Comparison of ENCODE assay signal across 10 cellular contexts in genomic region chr11:5550440-5551095, GRCh38. TPM values are rescaled to one million over a fixed set of nuclear protein-coding genes. Genes with fewer than 3 reads are reported as not detected.
DNase-seq lines count a peak whose midpoint lies in the region; FAIRE-seq and TF ChIP-seq lines count a peak whose summit lies in the region.
"Had no signal": no experiment of that assay in that cellular context is flagged by ENCODE, and none has a peak within 500 bp of the region (broad histone marks: within the 10 kb centered on the region; RNA-seq: fewer than 3 reads in every experiment).

No MANE protein-coding gene starts in this region.

- no peak for TF ChIP-seq CTCF in foreskin fibroblast (IDR thresholded peaks at IDR 0.05; ENCODE audit: low read depth, low read length)
- TF ChIP-seq CTCF in D721Med (IDR thresholded peaks at IDR 0.05; ENCODE audit: insufficient read depth, missing control alignments): no peak

- peak; percentile 10 for DNase-seq in GM04504 (ENCODE audit: low read depth)
- peak; percentile 73 for DNase-seq in HCEC 1CT
- DNase-seq in LHCN-M2 (ENCODE audit: low read depth): peak; percentile 76
- DNase-seq in foreskin fibroblast: peak; percentile 46 to 79
- no peak for DNase-seq in HEK293T (ENCODE audit: extremely low spot score)
- no peak for DNase-seq in D721Med (ENCODE audit: insufficient read length, low spot score)
- no peak for DNase-seq in COLO668 (lab: John Stamatoyannopoulos, UW; ENCODE audit: unreplicated experiment)
- no peak for DNase-seq in GM19239 (ENCODE audit: insufficient read length, low spot score)
- DNase-seq: NCI-H2227 treated with DMSO at 0.1 percent for 48 hours had no signal

- no peak overlapping the region for H3K4me3 ChIP-seq in foreskin fibroblast (ENCODE audit: low read depth in 1 of 2, low read length in 2 of 2)

- POLR2A ChIA-PET in HEK293T (lab: Yijun Ruan, JAX): no interaction called here

- FAIRE-seq in D721Med (lab: Jason Lieb, UNC): no peak
- no peak for FAIRE-seq in GM19239 (lab: Jason Lieb, UNC)

- CTCF ChIA-PET in HEK293T (lab: Yijun Ruan, JAX): no interaction called here

TF ChIP-seq in HEK293T, 16 proteins besides CTCF, POLR2A, EP300 and RAD21:
- TF ChIP-seq SUZ12 (IDR thresholded peaks at IDR 0.05) (no peak), SP1 (IDR thresholded peaks at IDR 0.05) (no peak), BHLHE40 (IDR thresholded peaks at IDR 0.05; ENCODE audit: borderline replicate concordance) (no peak), ELF4 (IDR thresholded peaks at IDR 0.05) (no peak)

RNA-seq across cellular contexts. Expression of gene OR52H1, which starts 2.2 kb away (rescaled TPM):
- total RNA-seq in LHCN-M2 (2014; rRNA removed): not detected in 2 replicates
- not detected for polyA plus RNA-seq in LHCN-M2 (2012)
- polyA plus RNA-seq: adipose tissue had no signal

RNA-seq across cellular contexts. Expression of gene OR52B6, which starts 30.1 kb away (rescaled TPM):
- total RNA-seq in LHCN-M2 (2014; rRNA removed): not detected in 2 replicates
- polyA plus RNA-seq in LHCN-M2 (2012): not detected
- polyA plus RNA-seq: adipose tissue had no signal

RNA-seq across cellular contexts. Expression of gene UBQLNL, which starts 34.1 kb away (rescaled TPM):
- 0.06 TPM in 1 of 2 replicates, not detected in the other for total RNA-seq in LHCN-M2 (2014; rRNA removed)
- polyA plus RNA-seq in LHCN-M2 (2012): not detected

RNA-seq across cellular contexts. Expression of gene UBQLN3, which starts 40.8 kb away (rescaled TPM):
- not detected in 2 replicates for total RNA-seq in LHCN-M2 (2014; rRNA removed)
- not detected for polyA plus RNA-seq in LHCN-M2 (2012)
- polyA plus RNA-seq: adipose tissue had no signal

RNA-seq across cellular contexts. Expression of gene TRIM6, which starts 45.9 kb away (rescaled TPM):
- total RNA-seq in LHCN-M2 (2014; rRNA removed): 1.7 and 2.9 TPM in 2 replicates
- 0.72 TPM for polyA plus RNA-seq in LHCN-M2 (2012)

Comparison
In these comparisons a context has a peak if more than half of its experiments do, and no peak if none do; other contexts are left out.
1. DNase-seq: peak in GM04504 (single experiment), HCEC 1CT (single experiment), LHCN-M2 (single experiment) and foreskin fibroblast (2 of 2); none in HEK293T (single experiment), D721Med (single experiment), COLO668 (single experiment) and GM19239 (single experiment).